9 cellular contexts compared by ENCODE assay signal in genomic region chr1:10939654-10940450, GRCh38.
DNase-seq lines count a peak whose midpoint lies in the region; ATAC-seq lines count a peak whose summit lies in the region.
"Had no signal": no experiment of that assay in that cellular context is flagged by ENCODE, and none has a peak within 500 bp of the region (broad histone marks: within the 10 kb centered on the region; RNA-seq: fewer than 3 reads in every experiment).

No MANE protein-coding gene starts in this region.

- peak; percentile 39 for DNase-seq in activated T-helper 9 cell treated with anti-CD3 and anti-CD28 coated beads, Interleukin-2, amount 50 U/mL, for 16 hours (ENCODE audit: low read depth)
- DNase-seq in stimulated activated CD4-positive, alpha-beta T cell treated with anti-CD3 and anti-CD28 coated beads, Interleukin-4, amount 100 ng/mL, for 4 hours: peak; percentile 43 to 68
- no peak for DNase-seq in posterior cingulate gyrus
- no peak for DNase-seq in A172 (ENCODE audit: low spot score)
- no peak for DNase-seq in ACHN
- DNase-seq: psoas muscle had no signal

- intact Hi-C loops in posterior cingulate gyrus (cut with DNase I): loop anchor here (5.0 kb wide), 1 partner anchor 428 kb away; no protein-coding TSS in a partner anchor

- ATAC-seq in GM19023 (IDR thresholded peaks at IDR 0.05; ENCODE audit: unreplicated experiment): peak; percentile 68
- peak; percentile 55 for ATAC-seq in HG03159 (IDR thresholded peaks at IDR 0.05; ENCODE audit: unreplicated experiment)
- no peak for ATAC-seq in GM18517 (IDR thresholded peaks at IDR 0.05; ENCODE audit: unreplicated experiment)
- ATAC-seq: psoas muscle had no signal

- in situ Hi-C loops in ACHN (cut with HindIII; ENCODE audit: low pct_ligation_motif_present, low pct_unique_long_range_greater_than_20kb, low sequenced_read_pairs): no loop called here

Comparison
In these comparisons a context has a peak if more than half of its experiments do, and no peak if none do; other contexts are left out.
1. DNase-seq: peak in activated T-helper 9 cell treated with anti-CD3 and anti-CD28 coated beads, Interleukin-2, amount 50 U/mL, for 16 hours (single experiment) and stimulated activated CD4-positive, alpha-beta T cell treated with anti-CD3 and anti-CD28 coated beads, Interleukin-4, amount 100 ng/mL, for 4 hours (2 of 2); none in posterior cingulate gyrus (0 of 10), A172 (single experiment) and ACHN (single experiment).